8 cellular contexts compared by ENCODE assay signal in the genomic region with DNA sequence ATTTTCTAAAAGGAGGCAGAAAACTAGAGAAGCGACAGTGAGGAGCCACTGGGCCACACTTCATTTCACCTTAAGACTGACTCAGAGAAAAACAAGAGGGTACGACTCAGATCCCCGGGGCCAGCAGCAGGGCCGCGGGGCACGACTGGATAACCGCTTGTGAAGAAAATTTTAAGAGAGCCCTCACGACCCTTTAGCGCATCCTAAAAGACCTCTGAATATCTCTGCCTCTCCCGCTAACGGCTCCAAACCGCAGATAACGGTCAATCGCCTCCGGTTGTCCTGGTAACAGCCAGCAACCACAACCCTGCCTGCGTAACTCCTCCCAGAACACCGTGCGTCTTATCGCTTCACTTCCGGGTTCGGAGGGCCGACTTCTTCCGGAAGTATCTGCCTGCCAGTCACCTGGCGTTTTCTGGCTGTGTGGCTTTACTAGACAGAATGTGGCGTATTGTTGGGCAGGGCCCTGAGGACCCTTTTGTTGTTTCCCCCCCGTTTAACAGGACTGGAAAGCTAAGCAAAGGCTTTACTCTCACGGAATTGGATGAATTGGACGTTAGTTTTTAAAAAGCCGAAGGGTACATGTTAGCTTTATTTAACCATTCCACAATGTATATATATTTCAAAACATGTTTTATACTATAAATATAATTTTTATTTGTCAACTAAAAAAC. TPM values are rescaled to one million over a fixed set of nuclear protein-coding genes. Genes with fewer than 3 reads are reported as not detected.
A peak's percentile ranks its signal among the peaks of the same experiment; 100 is the strongest.
DNase-seq lines count a peak whose midpoint lies in the region; TF ChIP-seq lines count a peak whose summit lies in the region.

No MANE protein-coding gene starts in this region.

- peak in 1 of 2 donors; percentile 39 for TF ChIP-seq POLR2A in suprapubic skin (IDR thresholded peaks at IDR 0.05)

- H3K27me3 ChIP-seq in SJSA1 (replicated peaks) (no peaks in the 10 kb centered on the region), suprapubic skin (no peaks in the 10 kb centered on the region)

- 6% methylated on average over 18 of the region's 29 CpGs for WGBS in suprapubic skin

- CTCF ChIA-PET in activated naive CD4-positive, alpha-beta T cell treated with anti-CD3 and anti-CD28 coated beads for 36 hours (lab: Charles Lee), result interaction anchor here (0.6 kb wide), 1 partner anchor 54 kb away, joined by 3 read pairs; no protein-coding TSS in a partner anchor

- no peaks in the 10 kb centered on the region for H3K27me3 Mint-ChIP-seq in activated naive CD4-positive, alpha-beta T cell treated with anti-CD3 and anti-CD28 coated beads for 36 hours (ENCODE audit: low read depth)

- intact Hi-C loops in activated naive CD4-positive, alpha-beta T cell treated with anti-CD3 and anti-CD28 coated beads for 36 hours (cut with micrococcal nuclease), result loop anchor here (1.0 to 5.0 kb wide), 4 partner anchors 31 to 414 kb away; a partner anchor contains a TSS

- H3K4me3 ChIP-seq in HFF-Myc (replicated peaks; ENCODE audit: low read depth, low read length) (peak overlapping the region; percentile 65), SJSA1 (peak overlapping the region; percentile 48), suprapubic skin (peak overlapping the region; percentile 65)

- peaks cover 23% of the 10 kb centered on the region for H3K4me1 Mint-ChIP-seq in activated naive CD4-positive, alpha-beta T cell treated with anti-CD3 and anti-CD28 coated beads for 36 hours (ENCODE audit: low read depth)

- no peak for TF ChIP-seq CTCF in HFF-Myc (IDR thresholded peaks at IDR 0.05; ENCODE audit: low read depth, low read length, missing control alignments)
- TF ChIP-seq CTCF in suprapubic skin (IDR thresholded peaks at IDR 0.05), result no peak

- H3K27ac ChIP-seq in SJSA1, result peak overlapping the region; percentile 94
- H3K27ac ChIP-seq in suprapubic skin, result peak overlapping the region; percentile 57

- peak overlapping the region; percentile 96 for H3K4me3 Mint-ChIP-seq in activated naive CD4-positive, alpha-beta T cell treated with anti-CD3 and anti-CD28 coated beads for 36 hours

- H3K9me3 ChIP-seq in SJSA1 (replicated peaks) (no peaks in the 10 kb centered on the region), suprapubic skin (no peaks in the 10 kb centered on the region)

- peak; percentile 73 for DNase-seq in GM04503 (ENCODE audit: low read depth)
- peak; percentile 86 for DNase-seq in HFF-Myc (ENCODE audit: extremely low read depth, low read depth)
- DNase-seq in MV-4-11 (lab: John Stamatoyannopoulos, UW), result peak; percentile 99
- peak; percentile 100 for DNase-seq in SJSA1 (ENCODE audit: low read depth in 1 of 2, low spot score in 2 of 2)
- peak; percentile 96 for DNase-seq in activated naive CD4-positive, alpha-beta T cell treated with anti-CD3 and anti-CD28 coated beads for 36 hours
- DNase-seq in globus pallidus (ENCODE audit: low spot score), result peak; percentile 89
- DNase-seq in nucleus accumbens (lab: John Stamatoyannopoulos, UW), result peak; percentile 58 to 96 (median 86)
- peak; percentile 94 to 95 for DNase-seq in suprapubic skin (ENCODE audit: low spot score in 2 of 2)

- peaks cover 3% of the 10 kb centered on the region for H3K36me3 Mint-ChIP-seq in activated naive CD4-positive, alpha-beta T cell treated with anti-CD3 and anti-CD28 coated beads for 36 hours (ENCODE audit: low read depth)

- peaks cover 14% of the 10 kb centered on the region for H3K36me3 ChIP-seq in SJSA1
- H3K36me3 ChIP-seq in suprapubic skin, result peaks cover 3% of the 10 kb centered on the region

- H3K9me3 Mint-ChIP-seq in activated naive CD4-positive, alpha-beta T cell treated with anti-CD3 and anti-CD28 coated beads for 36 hours, result peaks cover 1% of the 10 kb centered on the region

- H3K27ac Mint-ChIP-seq in activated naive CD4-positive, alpha-beta T cell treated with anti-CD3 and anti-CD28 coated beads for 36 hours, result peak overlapping the region; percentile 96

- H3K4me1 ChIP-seq in SJSA1 (replicated peaks) (peaks cover 27% of the 10 kb centered on the region), suprapubic skin (peaks cover 18% of the 10 kb centered on the region)

- peak; percentile 6 for TF ChIP-seq EP300 in suprapubic skin (IDR thresholded peaks at IDR 0.05)

RNA-seq across cellular contexts. Expression of a gene that starts 5.4 kb away (rescaled TPM):
- 275 and 410 TPM in 2 replicates for total RNA-seq in SJSA1 (2014; rRNA removed; shearing (Covaris generic))
- 10 to 100 TPM; 11.3 to 11.9 TPM for total RNA-seq in activated naive CD4-positive, alpha-beta T cell treated with anti-CD3 and anti-CD28 coated beads for 36 hours
- 10 to 100 TPM in 1 of 4 donors, 1 to 10 TPM in 3; 4.4 to 12.0 (median 7.5) TPM for total RNA-seq in suprapubic skin

Comparison
In these comparisons a context has a peak if more than half of its experiments do, and no peak if none do; other contexts are left out.
1. Peak in every context shown above with its lines: DNase-seq, H3K4me3 ChIP-seq and H3K27ac ChIP-seq.
2. RNA of a gene that starts 5.4 kb away (total RNA-seq): 275 to 410 TPM in SJSA1; 11.3 to 11.9 TPM in activated naive CD4-positive, alpha-beta T cell treated with anti-CD3 and anti-CD28 coated beads for 36 hours and 4.4 to 12.0 TPM in suprapubic skin; every median in the first group is over 10 times any median in the second.